In genomic region chr12:96882862-96883261, GRCh38 we compare ENCODE assay signal across 18 cellular contexts. TPM values are rescaled to one million over a fixed set of nuclear protein-coding genes. Genes with fewer than 3 reads are reported as not detected.
DNase-seq lines count a peak whose midpoint lies in the region; ATAC-seq and TF ChIP-seq lines count a peak whose summit lies in the region.
"Had no signal": no experiment of that assay in that cellular context is flagged by ENCODE, and none has a peak within 500 bp of the region (broad histone marks: within the 10 kb centered on the region; RNA-seq: fewer than 3 reads in every experiment).

No MANE protein-coding gene starts in this region.

- H3K4me3 ChIP-seq in spleen = no peak overlapping the region
- H3K4me3 ChIP-seq: GM23338 had no signal

- no peak for ATAC-seq in HG02884 (IDR thresholded peaks at IDR 0.05; ENCODE audit: unreplicated experiment)
- ATAC-seq: GM23338, HepG2 had no signal

- H3K9me3 ChIP-seq in spleen = no peaks in the 10 kb centered on the region

- no peaks in the 10 kb centered on the region for H3K27me3 ChIP-seq in spleen (replicated peaks in 1 of 7)

- H3K36me3 ChIP-seq in spleen = no peaks in the 10 kb centered on the region

- TF ChIP-seq POLR2A in spleen (IDR thresholded peaks at IDR 0.05) = no peak

- intact Hi-C loops in spleen (cut with DNase I; ENCODE audit: low total_unique reads) = no loop called here

- H3K27ac ChIP-seq in spleen = no peak overlapping the region
- H3K27ac ChIP-seq: parathyroid adenoma had no signal

- H3K4me1 ChIP-seq in spleen = no peaks in the 10 kb centered on the region
- H3K4me1 ChIP-seq: parathyroid adenoma had no signal

- no peak for TF ChIP-seq CTCF in spleen (IDR thresholded peaks at IDR 0.05 in 8 of 11, conservative IDR thresholded peaks at IDR 0.05 in 3 of 11)

- DNase-seq in GM04503 (ENCODE audit: low read depth) = peak; percentile 32
- peak; percentile 80 for DNase-seq in RKO (ENCODE audit: low spot score)
- peak; percentile 43 for DNase-seq in dedifferentiated amniotic fluid mesenchymal stem cell (ENCODE audit: extremely low spot score)
- DNase-seq in myocyte (ENCODE audit: low read depth) = peak; percentile 12
- no peak for DNase-seq in GM19238 (ENCODE audit: insufficient read length, low spot score)
- DNase-seq in spleen = no peak
- DNase-seq: activated B cell treated with CpG ODN at 0.5 μM for 24 hours; activated naive CD4-positive, alpha-beta T cell treated with anti-CD3 and anti-CD28 coated beads, Interleukin-2, amount 10 ng/mL, durations not matched to agents 7 days and 5 days; central memory CD4-positive, alpha-beta T cell; DMS 273 treated with DMSO at 0.1 percent for 48 hours; endodermal cell; NCI-H1105; small intestine; stimulated activated naive CD4-positive, alpha-beta T cell had no signal

- WGBS in spleen, 5 donors = 61 to 78% (median 75%) methylated on average over 2 of the region's 2 CpGs

RNA-seq across cellular contexts. Expression of gene NEDD1, which starts 24.2 kb away (rescaled TPM):
- total RNA-seq in myocyte (23.8 and 27.7 TPM in 2 replicates), spleen (10 to 100 TPM; 17.4 to 35.2 (median 24.5) TPM)
- 6.7 TPM for polyA plus RNA-seq in myocyte (2012)
- 10 to 100 TPM in 1 of 3 donors, 1 to 10 TPM in 2; 6.0 to 10.1 (median 6.6) TPM for polyA plus RNA-seq in spleen

Comparison
In these comparisons a context has a peak if more than half of its experiments do, and no peak if none do; other contexts are left out.
1. DNase-seq: peak in GM04503 (single experiment), RKO (single experiment), dedifferentiated amniotic fluid mesenchymal stem cell (single experiment) and myocyte (single experiment); none in GM19238 (single experiment) and spleen (single experiment).